Comparison of ENCODE assay signal across 13 cellular contexts in genomic region chr3:34212175-34212574, GRCh38.
DNase-seq lines count a peak whose midpoint lies in the region; ATAC-seq and TF ChIP-seq lines count a peak whose summit lies in the region.
"Had no signal": no experiment of that assay in that cellular context is flagged by ENCODE, and none has a peak within 500 bp of the region (broad histone marks: within the 10 kb centered on the region; RNA-seq: fewer than 3 reads in every experiment).

No MANE protein-coding gene starts in this region.

- no peak for ATAC-seq in psoas muscle
- ATAC-seq: activated CD4-positive, alpha-beta T cell treated with anti-CD3 and anti-CD28 coated beads for 36 hours had no signal

- no peak overlapping the region for H3K27ac ChIP-seq in psoas muscle
- H3K27ac ChIP-seq: spleen had no signal

- no peak overlapping the region for H3K4me3 Mint-ChIP-seq in Calu3 (ENCODE audit: low read depth, unreplicated experiment)
- H3K4me3 Mint-ChIP-seq: activated CD4-positive, alpha-beta T cell treated with anti-CD3 and anti-CD28 coated beads for 36 hours; activated naive CD8-positive, alpha-beta T cell; HFFc6; memory B cell had no signal

- no peaks in the 10 kb centered on the region for H3K36me3 Mint-ChIP-seq in Calu3 (ENCODE audit: insufficient read depth, unreplicated experiment)
- H3K36me3 Mint-ChIP-seq: activated naive CD8-positive, alpha-beta T cell had no signal

- no peaks in the 10 kb centered on the region for H3K27me3 ChIP-seq in psoas muscle (ENCODE audit: insufficient read depth in 3 of 3, low read length in 2 of 3)
- H3K27me3 ChIP-seq: spleen had no signal

- no peak overlapping the region for H3K27ac Mint-ChIP-seq in Calu3 (ENCODE audit: unreplicated experiment)
- H3K27ac Mint-ChIP-seq: activated CD4-positive, alpha-beta T cell treated with anti-CD3 and anti-CD28 coated beads for 36 hours; activated naive CD8-positive, alpha-beta T cell; HFFc6; memory B cell had no signal

- intact Hi-C loops in Calu3 (cut with micrococcal nuclease; ENCODE audit: unreplicated experiment) (no loop called here), psoas muscle (cut with DNase I) (no loop called here)

- H3K4me1 Mint-ChIP-seq in Calu3 (ENCODE audit: low read depth, unreplicated experiment) = peaks cover 25% of the 10 kb centered on the region

- TF ChIP-seq CTCF in Calu3 (IDR thresholded peaks at IDR 0.05; ENCODE audit: unreplicated experiment) = no peak
- TF ChIP-seq CTCF in psoas muscle (IDR thresholded peaks at IDR 0.05) = no peak

- no peaks in the 10 kb centered on the region for H3K27me3 Mint-ChIP-seq in Calu3 (ENCODE audit: unreplicated experiment)
- H3K27me3 Mint-ChIP-seq: activated CD4-positive, alpha-beta T cell treated with anti-CD3 and anti-CD28 coated beads for 36 hours; activated naive CD8-positive, alpha-beta T cell; memory B cell had no signal

- WGBS in psoas muscle, 3 donors = 32 to 41% (median 36%) methylated on average over 2 of the region's 2 CpGs

- BruUV-seq in Calu3 (replicated peaks; lab: Mats Ljungman, UMichigan) = no TSS peak

- H3K9me3 ChIP-seq in psoas muscle = no peaks in the 10 kb centered on the region
- H3K9me3 ChIP-seq: spleen had no signal

- CTCF ChIA-PET in Calu3 (lab: Charles Lee) = no interaction called here

- no peaks in the 10 kb centered on the region for H3K9me3 Mint-ChIP-seq in Calu3 (ENCODE audit: low read depth, unreplicated experiment)
- H3K9me3 Mint-ChIP-seq: memory B cell had no signal

- no peaks in the 10 kb centered on the region for H3K36me3 ChIP-seq in psoas muscle (ENCODE audit: insufficient read depth in 1 of 2, low read depth in 1 of 2)
- H3K36me3 ChIP-seq: spleen had no signal

- no peaks in the 10 kb centered on the region for H3K4me1 ChIP-seq in psoas muscle

- no peak overlapping the region for H3K4me3 ChIP-seq in psoas muscle
- H3K4me3 ChIP-seq: spleen had no signal

- peak; percentile 50 for DNase-seq in Calu3
- DNase-seq in HT1080 (ENCODE audit: low read depth) = peak; percentile 42
- DNase-seq in dermis microvascular lymphatic vessel endothelial cell (ENCODE audit: low read depth in 2 of 2) = peak; percentile 10 to 84
- peak; percentile 54 to 88 for DNase-seq in lung microvascular endothelial cell (ENCODE audit: low read depth in 2 of 2)
- DNase-seq in D341Med (ENCODE audit: low spot score) = no peak
- DNase-seq in psoas muscle = no peak
- no peak for DNase-seq in NCI-H2107 (lab: John Stamatoyannopoulos, UW)
- DNase-seq in NCI-H510A (lab: John Stamatoyannopoulos, UW) = no peak
- DNase-seq: activated CD4-positive, alpha-beta T cell treated with anti-CD3 and anti-CD28 coated beads for 36 hours; HFFc6; spleen had no signal

Comparison
In these comparisons a context has a peak if more than half of its experiments do, and no peak if none do; other contexts are left out.
1. DNase-seq: peak in Calu3 (single experiment), HT1080 (single experiment), dermis microvascular lymphatic vessel endothelial cell (2 of 2) and lung microvascular endothelial cell (2 of 2); none in D341Med (single experiment), psoas muscle (0 of 2), NCI-H2107 (single experiment) and NCI-H510A (single experiment).